9 cellular contexts compared by ENCODE assay signal in the genomic region with DNA sequence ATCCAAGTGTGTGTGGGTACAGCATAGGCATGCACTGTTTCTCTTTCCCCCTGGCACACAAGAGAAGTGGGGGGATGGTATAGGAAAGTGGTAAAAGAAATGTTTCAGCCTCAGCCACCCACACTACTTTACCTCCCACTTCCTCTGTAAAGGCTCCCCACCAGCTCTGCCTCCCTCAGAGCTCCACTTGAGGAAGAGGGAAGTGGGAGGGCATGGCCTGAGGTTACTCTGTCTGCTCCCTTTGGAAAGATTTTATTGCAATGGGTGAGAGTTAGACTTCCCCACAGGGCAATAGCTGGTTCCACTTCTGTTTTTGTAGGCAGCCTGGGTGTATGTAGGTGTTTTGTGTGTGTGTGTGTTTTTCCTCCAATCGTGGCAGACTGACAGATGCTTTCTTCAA.
DNase-seq lines count a peak whose midpoint lies in the region; ATAC-seq and TF ChIP-seq lines count a peak whose summit lies in the region.
"Had no signal": no experiment of that assay in that cellular context is flagged by ENCODE, and none has a peak within 500 bp of the region (broad histone marks: within the 10 kb centered on the region; RNA-seq: fewer than 3 reads in every experiment).

No MANE protein-coding gene starts in this region.

- H3F3A ChIP-seq in SK-N-SH (replicated peaks; ENCODE audit: insufficient read depth): peaks cover 4% of the 10 kb centered on the region

- no peak overlapping the region for H2AFZ ChIP-seq in SK-N-SH (ENCODE audit: low read depth)

- no peaks in the 10 kb centered on the region for H3K79me2 ChIP-seq in SK-N-SH (ENCODE audit: insufficient read depth)

- H3K4me1 ChIP-seq in SK-N-SH (ENCODE audit: control insufficient read depth in 1 of 2, insufficient read depth in 2 of 2, low read depth in 1 of 2, low read length in 1 of 2): peaks cover 5 to 9% of the 10 kb centered on the region in 2 experiments; a peak in 3 of 4 replicates
- no peaks in the 10 kb centered on the region for H3K4me1 ChIP-seq in testis

- CTCF ChIA-PET in SK-N-SH (lab: Yijun Ruan, JAX): no interaction called here

- TF ChIP-seq CTCF in NB4 (IDR thresholded peaks at IDR 0.05; ENCODE audit: low read depth, low read length) (no peak), SK-N-SH (IDR thresholded peaks at IDR 0.05) (no peak), lower leg skin (IDR thresholded peaks at IDR 0.05) (no peak), testis (IDR thresholded peaks at IDR 0.05) (no peak)

- H3K27me3 ChIP-seq in SK-N-SH (ENCODE audit: insufficient read depth) (no peaks in the 10 kb centered on the region), testis (no peaks in the 10 kb centered on the region)

- 69% methylated on average over 1 of the region's 1 CpG for WGBS in SK-N-SH (ENCODE audit: low lambda C conversion rate)
- 30 to 50% methylated on average over 1 of the region's 1 CpG for WGBS in lower leg skin, 2 donors
- 54 to 63% methylated on average over 1 of the region's 1 CpG for WGBS in testis, 2 donors

- no peak overlapping the region for H3K4me2 ChIP-seq in SK-N-SH

- TF ChIP-seq POLR2A in NB4 (IDR thresholded peaks at IDR 0.05; ENCODE audit: extremely low read depth, insufficient read length): no peak
- TF ChIP-seq POLR2A in lower leg skin (IDR thresholded peaks at IDR 0.05): no peak
- no peak for TF ChIP-seq POLR2A in testis (IDR thresholded peaks at IDR 0.05)

- no peak overlapping the region for H3K4me3 ChIP-seq in NB4 (ENCODE audit: low read depth, low read length)
- no peak overlapping the region for H3K4me3 ChIP-seq in SK-N-SH (ENCODE audit: low read depth in 2 of 2, low read length in 1 of 2)
- H3K4me3 ChIP-seq in lower leg skin (ENCODE audit: low read depth, poor library complexity, severe bottlenecking): no peak overlapping the region
- H3K4me3 ChIP-seq in testis: no peak overlapping the region

- ATAC-seq in GM21619 (IDR thresholded peaks at IDR 0.05; ENCODE audit: unreplicated experiment) (peak; percentile 50), left lobe of liver (peak; percentile 60)

- TF ChIP-seq RAD21 in SK-N-SH (IDR thresholded peaks at IDR 0.05; ENCODE audit: low read length): no peak

- peak; percentile 80 for DNase-seq in GF-D8 (lab: John Stamatoyannopoulos, UW)
- peak; percentile 99 for DNase-seq in NB4 (ENCODE audit: low read depth)
- DNase-seq in left lobe of liver (ENCODE audit: low spot score): no peak
- DNase-seq in SK-N-SH: no peak
- no peak for DNase-seq in NCI-H524 (lab: John Stamatoyannopoulos, UW)
- DNase-seq in lower leg skin (ENCODE audit: low spot score in 2 of 2): no peak
- DNase-seq in testis: no peak
- DNase-seq: NCI-H526 had no signal

- POLR2A ChIA-PET in SK-N-SH (lab: Yijun Ruan, JAX): no interaction called here

- H3K36me3 ChIP-seq in SK-N-SH (replicated peaks in 1 of 2; ENCODE audit: control insufficient read depth in 1 of 2, insufficient read depth in 2 of 2, low read length in 1 of 2): no peaks in the 10 kb centered on the region
- no peaks in the 10 kb centered on the region for H3K36me3 ChIP-seq in testis (ENCODE audit: low read depth, missing control alignments)

- H3K27ac ChIP-seq in SK-N-SH (ENCODE audit: low read depth in 2 of 2, low read length in 1 of 2) (no peak overlapping the region), testis (no peak overlapping the region)

- no peaks in the 10 kb centered on the region for H3K9me3 ChIP-seq in SK-N-SH
- no peaks in the 10 kb centered on the region for H3K9me3 ChIP-seq in testis

- H3K9me2 ChIP-seq in SK-N-SH: no peaks in the 10 kb centered on the region

- no peak overlapping the region for H3K9ac ChIP-seq in SK-N-SH

- TF ChIP-seq EP300 in SK-N-SH (IDR thresholded peaks at IDR 0.05; ENCODE audit: borderline replicate concordance in 1 of 2, low read depth in 1 of 2, low read length in 1 of 2): no peak

- no peaks in the 10 kb centered on the region for H4K20me1 ChIP-seq in SK-N-SH (ENCODE audit: insufficient read depth)

- intact Hi-C loops in lower leg skin (cut with DNase I; ENCODE audit: low total_unique reads): no loop called here
- intact Hi-C loops in testis (cut with DNase I; ENCODE audit: low total_unique reads): no loop called here

TF ChIP-seq in SK-N-SH, 30 proteins besides CTCF, POLR2A, EP300 and RAD21:
- no peak for TF ChIP-seq GABPA (IDR thresholded peaks at IDR 0.05; ENCODE audit: low read depth)
- TF ChIP-seq POLR2AphosphoS5 (IDR thresholded peaks at IDR 0.05; ENCODE audit: low read depth, low read length): no peak
- TF ChIP-seq, protein P1, sequence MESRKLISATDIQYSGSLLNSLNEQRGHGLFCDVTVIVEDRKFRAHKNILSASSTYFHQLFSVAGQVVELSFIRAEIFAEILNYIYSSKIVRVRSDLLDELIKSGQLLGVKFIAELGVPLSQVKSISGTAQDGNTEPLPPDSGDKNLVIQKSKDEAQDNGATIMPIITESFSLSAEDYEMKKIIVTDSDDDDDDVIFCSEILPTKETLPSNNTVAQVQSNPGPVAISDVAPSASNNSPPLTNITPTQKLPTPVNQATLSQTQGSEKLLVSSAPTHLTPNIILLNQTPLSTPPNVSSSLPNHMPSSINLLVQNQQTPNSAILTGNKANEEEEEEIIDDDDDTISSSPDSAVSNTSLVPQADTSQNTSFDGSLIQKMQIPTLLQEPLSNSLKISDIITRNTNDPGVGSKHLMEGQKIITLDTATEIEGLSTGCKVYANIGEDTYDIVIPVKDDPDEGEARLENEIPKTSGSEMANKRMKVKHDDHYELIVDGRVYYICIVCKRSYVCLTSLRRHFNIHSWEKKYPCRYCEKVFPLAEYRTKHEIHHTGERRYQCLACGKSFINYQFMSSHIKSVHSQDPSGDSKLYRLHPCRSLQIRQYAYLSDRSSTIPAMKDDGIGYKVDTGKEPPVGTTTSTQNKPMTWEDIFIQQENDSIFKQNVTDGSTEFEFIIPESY (IDR thresholded peaks at IDR 0.05; ENCODE audit: borderline replicate concordance, low read depth): no peak

Comparison
In these comparisons a context has a peak if more than half of its experiments do, and no peak if none do; other contexts are left out.
1. DNase-seq: peak in GF-D8 (single experiment) and NB4 (single experiment); none in left lobe of liver (single experiment), SK-N-SH (single experiment), NCI-H524 (0 of 2), lower leg skin (0 of 2) and testis (single experiment).